In genomic region chr4:76147454-76148141, GRCh38 we compare ENCODE assay signal across 8 cellular contexts. TPM values are rescaled to one million over a fixed set of nuclear protein-coding genes. Genes with fewer than 3 reads are reported as not detected.
DNase-seq lines count a peak whose midpoint lies in the region; ATAC-seq and TF ChIP-seq lines count a peak whose summit lies in the region.

No MANE protein-coding gene starts in this region.

- H3K27me3 ChIP-seq in ectodermal cell (ENCODE audit: control insufficient read depth, insufficient read depth, low read length, poor library complexity, severe bottlenecking) (no peaks in the 10 kb centered on the region), lung (ENCODE audit: control insufficient read depth, insufficient read depth) (no peaks in the 10 kb centered on the region)

- POLR2A ChIA-PET in activated CD4-positive, alpha-beta T cell treated with anti-CD3 and anti-CD28 coated beads for 36 hours (lab: Charles Lee), result interaction anchor here (1.5 kb wide), 1 partner anchor 157 kb away, joined by 3 read pairs; the partner anchor contains the start of gene SDAD1

- peak; percentile 31 for ATAC-seq in GM18868 (IDR thresholded peaks at IDR 0.05; ENCODE audit: unreplicated experiment)
- peak; percentile 38 for ATAC-seq in HG03135 (IDR thresholded peaks at IDR 0.05; ENCODE audit: unreplicated experiment)
- ATAC-seq in activated CD4-positive, alpha-beta T cell treated with anti-CD3 and anti-CD28 coated beads for 36 hours, result peak; percentile 39
- ATAC-seq in lung (ENCODE audit: insufficient read depth, low FRiP score), result peak; percentile 65

- H3K4me3 ChIP-seq in ectodermal cell (ENCODE audit: insufficient read depth, low read depth, low read length) (peak overlapping the region; percentile 97), lung (peak overlapping the region; percentile 92)

- H3K4me1 ChIP-seq in ectodermal cell (ENCODE audit: control insufficient read depth, insufficient read depth, low read length) (peaks cover 16% of the 10 kb centered on the region), lung (ENCODE audit: control insufficient read depth in 2 of 2, insufficient read depth in 2 of 2, low read length in 2 of 2) (peaks cover 0 to 6% of the 10 kb centered on the region in 2 donors)

- H3K36me3 ChIP-seq in ectodermal cell (ENCODE audit: control insufficient read depth, insufficient read depth, low read length) (peaks cover 7% of the 10 kb centered on the region), lung (ENCODE audit: control insufficient read depth in 2 of 2, insufficient read depth in 2 of 2, low read length in 2 of 2) (peaks cover 1 to 2% of the 10 kb centered on the region in 2 donors)

- intact Hi-C loops in activated CD4-positive, alpha-beta T cell treated with anti-CD3 and anti-CD28 coated beads for 36 hours (cut with DNase I, micrococcal nuclease), result loop anchor here (1.0 to 5.0 kb wide), 13 partner anchors 65 to 1011 kb away; partner anchors contain the start of genes G3BP2 (in 2 of the 2), RCHY1 (in 2 of the 2), SCARB2 (in 2 of the 2) and THAP6 (in 2 of the 2)

- TF ChIP-seq CTCF in lung (IDR thresholded peaks at IDR 0.05; ENCODE audit: control extremely low read depth, extremely low read depth), result no peak

- H3K9me3 ChIP-seq in ectodermal cell (ENCODE audit: control insufficient read depth, low read length), result no peaks in the 10 kb centered on the region
- H3K9me3 ChIP-seq in lung (ENCODE audit: control insufficient read depth in 2 of 2, insufficient read depth in 1 of 2, low read length in 1 of 2), result no peaks in the 10 kb centered on the region

- peaks cover 26% of the 10 kb centered on the region for H3K4me1 Mint-ChIP-seq in activated CD4-positive, alpha-beta T cell treated with anti-CD3 and anti-CD28 coated beads for 36 hours

- CTCF ChIA-PET in activated CD4-positive, alpha-beta T cell treated with anti-CD3 and anti-CD28 coated beads for 36 hours (lab: Charles Lee), result interaction anchor here (0.8 kb wide), 1 partner anchor 152 kb away, joined by 3 read pairs; no protein-coding TSS in a partner anchor

- peak overlapping the region; percentile 86 for H3K4me3 Mint-ChIP-seq in activated CD4-positive, alpha-beta T cell treated with anti-CD3 and anti-CD28 coated beads for 36 hours

- H3K27ac ChIP-seq in ectodermal cell (ENCODE audit: insufficient read depth, low read depth, low read length, poor library complexity, severe bottlenecking) (peak overlapping the region; percentile 98), lung (ENCODE audit: low read depth in 1 of 2, low read length in 1 of 2) (peak overlapping the region; percentile 88 to 90)

- peaks cover 22% of the 10 kb centered on the region for H3K36me3 Mint-ChIP-seq in activated CD4-positive, alpha-beta T cell treated with anti-CD3 and anti-CD28 coated beads for 36 hours (ENCODE audit: low read depth)

- H3K27ac Mint-ChIP-seq in activated CD4-positive, alpha-beta T cell treated with anti-CD3 and anti-CD28 coated beads for 36 hours, result peak overlapping the region; percentile 89

- H3K27me3 Mint-ChIP-seq in activated CD4-positive, alpha-beta T cell treated with anti-CD3 and anti-CD28 coated beads for 36 hours, result no peaks in the 10 kb centered on the region

- DNase-seq in AG08395 (ENCODE audit: low spot score), result peak; percentile 68
- DNase-seq in NCI-H446 (lab: John Stamatoyannopoulos, UW), result peak; percentile 76 to 77
- peak; percentile 71 for DNase-seq in activated CD4-positive, alpha-beta T cell treated with anti-CD3 and anti-CD28 coated beads for 36 hours
- DNase-seq in lung (ENCODE audit: low spot score), result peak; percentile 54
- DNase-seq in stimulated activated CD8-positive, alpha-beta memory T cell treated with anti-CD3 and anti-CD28 coated beads, Interleukin-15, amount 100 ng/mL, for 48 hours (ENCODE audit: low read depth in 2 of 2), result peak; percentile 40 to 50

- 0% methylated on average over 30 to 31 of the region's 31 CpGs for WGBS in ectodermal cell, 2 experiments
- 1% methylated on average over 29 to 31 of the region's 31 CpGs for WGBS in lung, 2 donors

- no peaks in the 10 kb centered on the region for H3K9me3 Mint-ChIP-seq in activated CD4-positive, alpha-beta T cell treated with anti-CD3 and anti-CD28 coated beads for 36 hours (ENCODE audit: low read depth)

RNA-seq across cellular contexts. Expression of gene NUP54, which starts 0.6 kb away (rescaled TPM):
- 10 to 100 TPM; 58.2 to 67.3 TPM for total RNA-seq in activated CD4-positive, alpha-beta T cell treated with anti-CD3 and anti-CD28 coated beads for 36 hours
- polyA plus RNA-seq in ectodermal cell (2013, experiment 1 of 4), result 87.6 TPM
- polyA plus RNA-seq in ectodermal cell (2013, experiment 2 of 4), result 112 TPM
- 84.3 TPM for polyA plus RNA-seq in ectodermal cell (2013, experiment 3 of 4)
- polyA plus RNA-seq in ectodermal cell (2013, experiment 4 of 4), result 92.8 TPM
- 10 to 100 TPM; 26.5 to 57.6 TPM for total RNA-seq in lung
- 10 to 100 TPM; 19.8 to 30.2 TPM for polyA plus RNA-seq in lung

Comparison
In these comparisons a context has a peak if more than half of its experiments do, and no peak if none do; other contexts are left out.
1. Peak in every context shown above with its lines: DNase-seq, ATAC-seq, H3K4me3 ChIP-seq and H3K27ac ChIP-seq.